ENCODE assay signal across 13 cellular contexts in the genomic region with DNA sequence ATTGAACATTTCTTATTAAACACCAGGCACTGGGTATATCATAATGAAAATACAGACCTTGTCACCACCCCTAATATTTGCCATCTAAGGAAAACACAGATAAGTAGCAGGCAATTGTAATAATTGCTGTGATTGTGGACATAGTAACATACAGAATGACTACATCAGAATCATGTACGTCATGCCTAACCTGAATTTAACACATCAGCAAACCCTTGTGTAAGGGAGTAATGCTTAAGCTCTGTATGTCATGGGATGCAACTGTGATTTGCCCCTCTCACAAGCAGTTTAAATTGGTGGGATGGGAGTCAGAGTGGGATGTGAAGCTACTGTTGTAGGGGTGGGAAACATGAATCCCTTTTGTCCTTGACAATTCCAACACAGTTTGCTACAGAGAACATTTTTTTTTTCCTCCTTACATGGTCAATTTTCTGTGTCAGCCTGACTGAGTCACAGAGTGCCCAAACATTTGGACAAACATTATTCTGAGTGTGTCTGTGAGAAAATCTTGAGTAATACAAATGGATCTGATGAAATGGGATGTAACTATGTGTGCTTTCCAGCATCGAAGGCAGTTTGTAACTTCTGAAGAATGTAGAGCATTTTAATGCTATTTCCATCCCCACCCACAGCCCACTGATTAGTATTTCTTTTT.
A peak's percentile ranks its signal among the peaks of the same experiment; 100 is the strongest.
DNase-seq lines count a peak whose midpoint lies in the region; ATAC-seq and TF ChIP-seq lines count a peak whose summit lies in the region.
"Had no signal": no experiment of that assay in that cellular context is flagged by ENCODE, and none has a peak within 500 bp of the region (broad histone marks: within the 10 kb centered on the region; RNA-seq: fewer than 3 reads in every experiment).

No MANE protein-coding gene starts in this region.

- no peaks in the 10 kb centered on the region for H3K27me3 ChIP-seq in ACC112 (ENCODE audit: insufficient read depth, low read length)
- H3K27me3 ChIP-seq in ascending aorta: no peaks in the 10 kb centered on the region
- H3K27me3 ChIP-seq in hepatocyte: no peaks in the 10 kb centered on the region
- H3K27me3 ChIP-seq: BLaER1 treated with 17β-estradiol and CSF1 and Interleukin-3, amounts not matched to agents 10 nM and 100 nM had no signal

- TF ChIP-seq CTCF in ascending aorta (IDR thresholded peaks at IDR 0.05) (no peak), hepatocyte (IDR thresholded peaks at IDR 0.05; ENCODE audit: poor library complexity) (no peak)

- 48% methylated on average over 2 of the region's 2 CpGs for WGBS in hepatocyte (ENCODE audit: low lambda C conversion rate, missing lambda C conversion rate)

- H3K27ac ChIP-seq in ACC112 (ENCODE audit: low read depth, low read length) (peak overlapping the region; percentile 96), ascending aorta (peak overlapping the region; percentile 65 to 68), hepatocyte (peak overlapping the region; percentile 79)
- H3K27ac ChIP-seq: BLaER1 treated with 17β-estradiol and CSF1 and Interleukin-3, amounts not matched to agents 10 nM and 100 nM had no signal

- H2AFZ ChIP-seq in ACC112 (ENCODE audit: low read length, unreplicated experiment): peak overlapping the region; percentile 70
- H2AFZ ChIP-seq in hepatocyte: no peak overlapping the region

- H3K36me3 ChIP-seq in ACC112 (ENCODE audit: insufficient read depth, low read length) (no peaks in the 10 kb centered on the region), ascending aorta (no peaks in the 10 kb centered on the region), hepatocyte (replicated peaks; ENCODE audit: insufficient read depth, low read depth) (no peaks in the 10 kb centered on the region)
- H3K36me3 ChIP-seq: BLaER1 treated with 17β-estradiol and CSF1 and Interleukin-3, amounts not matched to agents 10 nM and 100 nM had no signal

- no peak overlapping the region for H3K4me2 ChIP-seq in hepatocyte
- H3K4me2 ChIP-seq: BLaER1 treated with 17β-estradiol and CSF1 and Interleukin-3, amounts not matched to agents 10 nM and 100 nM had no signal

- no peak for ATAC-seq in GM21447 (IDR thresholded peaks at IDR 0.05; ENCODE audit: unreplicated experiment)
- no peak for ATAC-seq in GM18907 (IDR thresholded peaks at IDR 0.05; ENCODE audit: unreplicated experiment)
- ATAC-seq: activated CD8-positive, alpha-beta memory T cell treated with anti-CD3 and anti-CD28 coated beads, Interleukin-2, amount 10 ng/mL, durations not matched to agents 7 days and 5 days had no signal

- no peaks in the 10 kb centered on the region for H3K79me2 ChIP-seq in ACC112 (ENCODE audit: control insufficient read depth, insufficient read depth, low read length, unreplicated experiment)
- H3K79me2 ChIP-seq in hepatocyte: no peaks in the 10 kb centered on the region

- H3K4me3 ChIP-seq in ACC112 (ENCODE audit: low read depth, low read length): peak overlapping the region; percentile 13; the same call in 1 of the 2 replicates
- no peak overlapping the region for H3K4me3 ChIP-seq in ascending aorta
- H3K4me3 ChIP-seq in hepatocyte: no peak overlapping the region
- H3K4me3 ChIP-seq: BLaER1 treated with 17β-estradiol and CSF1 and Interleukin-3, amounts not matched to agents 10 nM and 100 nM had no signal

- H3K9me2 ChIP-seq in hepatocyte (replicated peaks; ENCODE audit: insufficient read depth): no peaks in the 10 kb centered on the region

- DNase-seq in HPDE6-E6E7 (ENCODE audit: extremely low spot score) (peak; percentile 14), ascending aorta (ENCODE audit: low spot score in 2 of 2) (no peak), hepatocyte (ENCODE audit: low spot score) (peak; percentile 11), CD1c-positive myeloid dendritic cell (ENCODE audit: extremely low spot score) (no peak), NK-92 (lab: John Stamatoyannopoulos, UW; ENCODE audit: unreplicated experiment) (no peak)
- DNase-seq: activated CD8-positive, alpha-beta memory T cell treated with anti-CD3 and anti-CD28 coated beads, Interleukin-2, amount 10 ng/mL, durations not matched to agents 7 days and 5 days; KG1; NCI-H2227 treated with DMSO at 0.1 percent for 48 hours; T-helper 2 cell had no signal

- intact Hi-C loops in ascending aorta (cut with DNase I): no loop called here

- H3K4me1 ChIP-seq in ACC112 (ENCODE audit: control insufficient read depth, insufficient read depth, low read length, unreplicated experiment): peaks cover 43% of the 10 kb centered on the region
- H3K4me1 ChIP-seq in ascending aorta: peaks cover 0 to 7% of the 10 kb centered on the region in 2 donors
- no peaks in the 10 kb centered on the region for H3K4me1 ChIP-seq in hepatocyte (ENCODE audit: insufficient read depth)

- no peaks in the 10 kb centered on the region for H4K20me1 ChIP-seq in hepatocyte (ENCODE audit: insufficient read depth, poor library complexity, severe bottlenecking)
- H4K20me1 ChIP-seq: BLaER1 treated with 17β-estradiol and CSF1 and Interleukin-3, amounts not matched to agents 10 nM and 100 nM had no signal

- H3K9me3 ChIP-seq in ascending aorta (peaks cover 0 to 12% of the 10 kb centered on the region in 2 donors), hepatocyte (ENCODE audit: low read depth) (no peaks in the 10 kb centered on the region)

Comparison
In these comparisons a context has a peak if more than half of its experiments do, and no peak if none do; other contexts are left out.
1. DNase-seq: peak in HPDE6-E6E7 (single experiment) and hepatocyte (single experiment); none in ascending aorta (0 of 2), CD1c-positive myeloid dendritic cell (single experiment) and NK-92 (single experiment).
2. Peak in every context shown above with its lines, with median percentiles within 50 percentile points of each other: H3K27ac ChIP-seq.